Comparison of ENCODE assay signal across 3 cellular contexts in the genomic region with DNA sequence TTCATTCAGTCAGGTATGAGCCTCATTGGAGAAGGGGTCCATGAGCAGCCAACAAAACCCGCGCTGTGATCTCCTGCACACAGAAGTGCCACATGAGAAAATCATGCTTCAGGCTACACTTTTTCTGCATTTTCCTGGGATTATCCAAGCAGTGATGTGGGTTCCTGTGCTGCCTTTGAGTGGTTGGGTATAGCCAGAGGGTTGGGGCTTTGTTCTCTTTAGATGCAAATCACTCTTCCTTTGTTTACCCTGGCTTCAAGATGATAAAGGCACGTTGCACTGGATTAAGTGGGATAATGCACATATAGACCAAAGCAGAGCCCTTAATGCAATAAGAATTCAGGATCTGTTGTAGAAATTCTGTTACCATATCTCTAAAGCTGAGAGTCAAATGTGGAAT.
TF ChIP-seq lines count a peak whose summit lies in the region.

No MANE protein-coding gene starts in this region.

TF ChIP-seq in SK-N-SH, 30 proteins besides CTCF, POLR2A, EP300 and RAD21 (continued from another document):
- TF ChIP-seq, protein P1, sequence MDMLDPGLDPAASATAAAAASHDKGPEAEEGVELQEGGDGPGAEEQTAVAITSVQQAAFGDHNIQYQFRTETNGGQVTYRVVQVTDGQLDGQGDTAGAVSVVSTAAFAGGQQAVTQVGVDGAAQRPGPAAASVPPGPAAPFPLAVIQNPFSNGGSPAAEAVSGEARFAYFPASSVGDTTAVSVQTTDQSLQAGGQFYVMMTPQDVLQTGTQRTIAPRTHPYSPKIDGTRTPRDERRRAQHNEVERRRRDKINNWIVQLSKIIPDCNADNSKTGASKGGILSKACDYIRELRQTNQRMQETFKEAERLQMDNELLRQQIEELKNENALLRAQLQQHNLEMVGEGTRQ (IDR thresholded peaks at IDR 0.05; ENCODE audit: borderline replicate concordance, low read depth, low read length), result no peak
- TF ChIP-seq RCOR1 (IDR thresholded peaks at IDR 0.05; ENCODE audit: low read length) (no peak), SIN3A (IDR thresholded peaks at IDR 0.05; ENCODE audit: borderline replicate concordance, low read depth, low read length) (no peak), GABPA (IDR thresholded peaks at IDR 0.05; ENCODE audit: low read depth) (no peak)

TF ChIP-seq in WTC11, 78 proteins besides CTCF, POLR2A, EP300 and RAD21 (continued from another document):
- TF ChIP-seq, protein P2, sequence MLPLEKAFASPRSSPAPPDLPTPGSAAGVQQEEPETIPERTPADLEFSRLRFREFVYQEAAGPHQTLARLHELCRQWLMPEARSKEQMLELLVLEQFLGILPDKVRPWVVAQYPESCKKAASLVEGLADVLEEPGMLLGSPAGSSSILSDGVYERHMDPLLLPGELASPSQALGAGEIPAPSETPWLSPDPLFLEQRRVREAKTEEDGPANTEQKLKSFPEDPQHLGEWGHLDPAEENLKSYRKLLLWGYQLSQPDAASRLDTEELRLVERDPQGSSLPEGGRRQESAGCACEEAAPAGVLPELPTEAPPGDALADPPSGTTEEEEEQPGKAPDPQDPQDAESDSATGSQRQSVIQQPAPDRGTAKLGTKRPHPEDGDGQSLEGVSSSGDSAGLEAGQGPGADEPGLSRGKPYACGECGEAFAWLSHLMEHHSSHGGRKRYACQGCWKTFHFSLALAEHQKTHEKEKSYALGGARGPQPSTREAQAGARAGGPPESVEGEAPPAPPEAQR (CRISPR knock-in tag; IDR thresholded peaks at IDR 0.05), result no peak
- no peak for TF ChIP-seq FOXJ3 (CRISPR knock-in tag; IDR thresholded peaks at IDR 0.05; ENCODE audit: borderline replicate concordance)
- no peak for TF ChIP-seq ZNF416 (CRISPR knock-in tag; IDR thresholded peaks at IDR 0.05)

TF ChIP-seq in HepG2, 621 proteins besides CTCF, POLR2A, EP300 and RAD21 (continued from another document):
- TF ChIP-seq, protein P3, sequence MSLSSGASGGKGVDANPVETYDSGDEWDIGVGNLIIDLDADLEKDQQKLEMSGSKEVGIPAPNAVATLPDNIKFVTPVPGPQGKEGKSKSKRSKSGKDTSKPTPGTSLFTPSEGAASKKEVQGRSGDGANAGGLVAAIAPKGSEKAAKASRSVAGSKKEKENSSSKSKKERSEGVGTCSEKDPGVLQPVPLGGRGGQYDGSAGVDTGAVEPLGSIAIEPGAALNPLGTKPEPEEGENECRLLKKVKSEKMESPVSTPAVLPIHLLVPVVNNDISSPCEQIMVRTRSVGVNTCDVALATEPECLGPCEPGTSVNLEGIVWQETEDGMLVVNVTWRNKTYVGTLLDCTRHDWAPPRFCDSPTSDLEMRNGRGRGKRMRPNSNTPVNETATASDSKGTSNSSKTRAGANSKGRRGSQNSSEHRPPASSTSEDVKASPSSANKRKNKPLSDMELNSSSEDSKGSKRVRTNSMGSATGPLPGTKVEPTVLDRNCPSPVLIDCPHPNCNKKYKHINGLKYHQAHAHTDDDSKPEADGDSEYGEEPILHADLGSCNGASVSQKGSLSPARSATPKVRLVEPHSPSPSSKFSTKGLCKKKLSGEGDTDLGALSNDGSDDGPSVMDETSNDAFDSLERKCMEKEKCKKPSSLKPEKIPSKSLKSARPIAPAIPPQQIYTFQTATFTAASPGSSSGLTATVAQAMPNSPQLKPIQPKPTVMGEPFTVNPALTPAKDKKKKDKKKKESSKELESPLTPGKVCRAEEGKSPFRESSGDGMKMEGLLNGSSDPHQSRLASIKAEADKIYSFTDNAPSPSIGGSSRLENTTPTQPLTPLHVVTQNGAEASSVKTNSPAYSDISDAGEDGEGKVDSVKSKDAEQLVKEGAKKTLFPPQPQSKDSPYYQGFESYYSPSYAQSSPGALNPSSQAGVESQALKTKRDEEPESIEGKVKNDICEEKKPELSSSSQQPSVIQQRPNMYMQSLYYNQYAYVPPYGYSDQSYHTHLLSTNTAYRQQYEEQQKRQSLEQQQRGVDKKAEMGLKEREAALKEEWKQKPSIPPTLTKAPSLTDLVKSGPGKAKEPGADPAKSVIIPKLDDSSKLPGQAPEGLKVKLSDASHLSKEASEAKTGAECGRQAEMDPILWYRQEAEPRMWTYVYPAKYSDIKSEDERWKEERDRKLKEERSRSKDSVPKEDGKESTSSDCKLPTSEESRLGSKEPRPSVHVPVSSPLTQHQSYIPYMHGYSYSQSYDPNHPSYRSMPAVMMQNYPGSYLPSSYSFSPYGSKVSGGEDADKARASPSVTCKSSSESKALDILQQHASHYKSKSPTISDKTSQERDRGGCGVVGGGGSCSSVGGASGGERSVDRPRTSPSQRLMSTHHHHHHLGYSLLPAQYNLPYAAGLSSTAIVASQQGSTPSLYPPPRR (CRISPR knock-in tag; IDR thresholded peaks at IDR 0.05; ENCODE audit: borderline replicate concordance), result no peak
- TF ChIP-seq KDM3A (CRISPR knock-in tag; IDR thresholded peaks at IDR 0.05; ENCODE audit: low read depth), result no peak
- TF ChIP-seq, protein P4, sequence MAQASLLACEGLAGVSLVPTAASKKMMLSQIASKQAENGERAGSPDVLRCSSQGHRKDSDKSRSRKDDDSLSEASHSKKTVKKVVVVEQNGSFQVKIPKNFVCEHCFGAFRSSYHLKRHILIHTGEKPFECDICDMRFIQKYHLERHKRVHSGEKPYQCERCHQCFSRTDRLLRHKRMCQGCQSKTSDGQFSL (CRISPR knock-in tag; IDR thresholded peaks at IDR 0.05), result no peak
- TF ChIP-seq, protein P5, sequence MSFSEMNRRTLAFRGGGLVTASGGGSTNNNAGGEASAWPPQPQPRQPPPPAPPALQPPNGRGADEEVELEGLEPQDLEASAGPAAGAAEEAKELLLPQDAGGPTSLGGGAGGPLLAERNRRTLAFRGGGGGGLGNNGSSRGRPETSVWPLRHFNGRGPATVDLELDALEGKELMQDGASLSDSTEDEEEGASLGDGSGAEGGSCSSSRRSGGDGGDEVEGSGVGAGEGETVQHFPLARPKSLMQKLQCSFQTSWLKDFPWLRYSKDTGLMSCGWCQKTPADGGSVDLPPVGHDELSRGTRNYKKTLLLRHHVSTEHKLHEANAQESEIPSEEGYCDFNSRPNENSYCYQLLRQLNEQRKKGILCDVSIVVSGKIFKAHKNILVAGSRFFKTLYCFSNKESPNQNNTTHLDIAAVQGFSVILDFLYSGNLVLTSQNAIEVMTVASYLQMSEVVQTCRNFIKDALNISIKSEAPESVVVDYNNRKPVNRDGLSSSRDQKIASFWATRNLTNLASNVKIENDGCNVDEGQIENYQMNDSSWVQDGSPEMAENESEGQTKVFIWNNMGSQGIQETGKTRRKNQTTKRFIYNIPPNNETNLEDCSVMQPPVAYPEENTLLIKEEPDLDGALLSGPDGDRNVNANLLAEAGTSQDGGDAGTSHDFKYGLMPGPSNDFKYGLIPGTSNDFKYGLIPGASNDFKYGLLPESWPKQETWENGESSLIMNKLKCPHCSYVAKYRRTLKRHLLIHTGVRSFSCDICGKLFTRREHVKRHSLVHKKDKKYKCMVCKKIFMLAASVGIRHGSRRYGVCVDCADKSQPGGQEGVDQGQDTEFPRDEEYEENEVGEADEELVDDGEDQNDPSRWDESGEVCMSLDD (CRISPR knock-in tag; IDR thresholded peaks at IDR 0.05; ENCODE audit: borderline replicate concordance), result no peak
- TF ChIP-seq, protein P6, sequence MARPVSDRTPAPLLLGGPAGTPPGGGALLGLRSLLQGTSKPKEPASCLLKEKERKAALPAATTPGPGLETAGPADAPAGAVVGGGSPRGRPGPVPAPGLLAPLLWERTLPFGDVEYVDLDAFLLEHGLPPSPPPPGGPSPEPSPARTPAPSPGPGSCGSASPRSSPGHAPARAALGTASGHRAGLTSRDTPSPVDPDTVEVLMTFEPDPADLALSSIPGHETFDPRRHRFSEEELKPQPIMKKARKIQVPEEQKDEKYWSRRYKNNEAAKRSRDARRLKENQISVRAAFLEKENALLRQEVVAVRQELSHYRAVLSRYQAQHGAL (CRISPR knock-in tag; IDR thresholded peaks at IDR 0.05; ENCODE audit: not compliant biosample characterization), result no peak
- no peak for TF ChIP-seq THYN1 (CRISPR knock-in tag; IDR thresholded peaks at IDR 0.05; ENCODE audit: borderline replicate concordance, low read depth)
- TF ChIP-seq ZNF615 (CRISPR knock-in tag; IDR thresholded peaks at IDR 0.05; ENCODE audit: borderline replicate concordance), result no peak
- TF ChIP-seq, protein P7, sequence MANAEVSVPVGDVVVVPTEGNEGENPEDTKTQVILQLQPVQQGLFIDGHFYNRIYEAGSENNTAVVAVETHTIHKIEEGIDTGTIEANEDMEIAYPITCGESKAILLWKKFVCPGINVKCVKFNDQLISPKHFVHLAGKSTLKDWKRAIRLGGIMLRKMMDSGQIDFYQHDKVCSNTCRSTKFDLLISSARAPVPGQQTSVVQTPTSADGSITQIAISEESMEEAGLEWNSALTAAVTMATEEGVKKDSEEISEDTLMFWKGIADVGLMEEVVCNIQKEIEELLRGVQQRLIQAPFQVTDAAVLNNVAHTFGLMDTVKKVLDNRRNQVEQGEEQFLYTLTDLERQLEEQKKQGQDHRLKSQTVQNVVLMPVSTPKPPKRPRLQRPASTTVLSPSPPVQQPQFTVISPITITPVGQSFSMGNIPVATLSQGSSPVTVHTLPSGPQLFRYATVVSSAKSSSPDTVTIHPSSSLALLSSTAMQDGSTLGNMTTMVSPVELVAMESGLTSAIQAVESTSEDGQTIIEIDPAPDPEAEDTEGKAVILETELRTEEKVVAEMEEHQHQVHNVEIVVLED (CRISPR knock-in tag; IDR thresholded peaks at IDR 0.05; ENCODE audit: borderline replicate concordance), result no peak
- TF ChIP-seq ZFAT (CRISPR knock-in tag; conservative IDR thresholded peaks at IDR 0.05), result no peak
- TF ChIP-seq, protein P8, sequence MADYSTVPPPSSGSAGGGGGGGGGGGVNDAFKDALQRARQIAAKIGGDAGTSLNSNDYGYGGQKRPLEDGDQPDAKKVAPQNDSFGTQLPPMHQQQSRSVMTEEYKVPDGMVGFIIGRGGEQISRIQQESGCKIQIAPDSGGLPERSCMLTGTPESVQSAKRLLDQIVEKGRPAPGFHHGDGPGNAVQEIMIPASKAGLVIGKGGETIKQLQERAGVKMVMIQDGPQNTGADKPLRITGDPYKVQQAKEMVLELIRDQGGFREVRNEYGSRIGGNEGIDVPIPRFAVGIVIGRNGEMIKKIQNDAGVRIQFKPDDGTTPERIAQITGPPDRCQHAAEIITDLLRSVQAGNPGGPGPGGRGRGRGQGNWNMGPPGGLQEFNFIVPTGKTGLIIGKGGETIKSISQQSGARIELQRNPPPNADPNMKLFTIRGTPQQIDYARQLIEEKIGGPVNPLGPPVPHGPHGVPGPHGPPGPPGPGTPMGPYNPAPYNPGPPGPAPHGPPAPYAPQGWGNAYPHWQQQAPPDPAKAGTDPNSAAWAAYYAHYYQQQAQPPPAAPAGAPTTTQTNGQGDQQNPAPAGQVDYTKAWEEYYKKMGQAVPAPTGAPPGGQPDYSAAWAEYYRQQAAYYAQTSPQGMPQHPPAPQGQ (CRISPR knock-in tag; IDR thresholded peaks at IDR 0.05; ENCODE audit: borderline replicate concordance), result no peak
- no peak for TF ChIP-seq MEIS1 (CRISPR knock-in tag; IDR thresholded peaks at IDR 0.05; ENCODE audit: borderline replicate concordance)
- TF ChIP-seq MTA3 (CRISPR knock-in tag; IDR thresholded peaks at IDR 0.05), result no peak
